1 cellular context compared by ENCODE assay signal in the genomic region with DNA sequence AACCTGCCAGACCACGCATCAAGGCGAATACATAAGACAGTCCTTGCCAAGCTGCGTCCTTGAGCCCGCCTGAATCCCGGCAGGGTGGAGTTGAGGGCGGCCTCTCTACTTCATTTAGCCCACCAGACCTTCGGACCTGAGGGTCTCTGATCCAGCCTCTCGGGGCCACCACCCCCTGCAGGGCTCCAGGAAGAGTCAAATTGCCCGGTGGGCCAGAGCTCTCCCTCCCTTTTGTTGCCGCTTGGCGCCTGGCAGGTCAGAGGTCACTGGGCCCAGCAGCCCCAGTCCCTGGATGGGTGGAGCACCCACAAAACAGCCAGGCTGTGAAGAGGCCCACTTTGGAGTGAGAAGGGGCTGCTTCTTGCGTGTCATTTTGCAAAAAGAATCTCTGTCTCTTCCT.
TF ChIP-seq lines count a peak whose summit lies in the region.

No MANE protein-coding gene starts in this region.

TF ChIP-seq in HepG2, 621 proteins besides CTCF, POLR2A, EP300 and RAD21 (continued from another document):
- TF ChIP-seq, protein P1, sequence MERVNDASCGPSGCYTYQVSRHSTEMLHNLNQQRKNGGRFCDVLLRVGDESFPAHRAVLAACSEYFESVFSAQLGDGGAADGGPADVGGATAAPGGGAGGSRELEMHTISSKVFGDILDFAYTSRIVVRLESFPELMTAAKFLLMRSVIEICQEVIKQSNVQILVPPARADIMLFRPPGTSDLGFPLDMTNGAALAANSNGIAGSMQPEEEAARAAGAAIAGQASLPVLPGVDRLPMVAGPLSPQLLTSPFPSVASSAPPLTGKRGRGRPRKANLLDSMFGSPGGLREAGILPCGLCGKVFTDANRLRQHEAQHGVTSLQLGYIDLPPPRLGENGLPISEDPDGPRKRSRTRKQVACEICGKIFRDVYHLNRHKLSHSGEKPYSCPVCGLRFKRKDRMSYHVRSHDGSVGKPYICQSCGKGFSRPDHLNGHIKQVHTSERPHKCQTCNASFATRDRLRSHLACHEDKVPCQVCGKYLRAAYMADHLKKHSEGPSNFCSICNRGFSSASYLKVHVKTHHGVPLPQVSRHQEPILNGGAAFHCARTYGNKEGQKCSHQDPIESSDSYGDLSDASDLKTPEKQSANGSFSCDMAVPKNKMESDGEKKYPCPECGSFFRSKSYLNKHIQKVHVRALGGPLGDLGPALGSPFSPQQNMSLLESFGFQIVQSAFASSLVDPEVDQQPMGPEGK (CRISPR knock-in tag; IDR thresholded peaks at IDR 0.05), result 0 out of 2 replicates have a peak, but pooled peaks have one; percentile 20
- TF ChIP-seq, protein P2, sequence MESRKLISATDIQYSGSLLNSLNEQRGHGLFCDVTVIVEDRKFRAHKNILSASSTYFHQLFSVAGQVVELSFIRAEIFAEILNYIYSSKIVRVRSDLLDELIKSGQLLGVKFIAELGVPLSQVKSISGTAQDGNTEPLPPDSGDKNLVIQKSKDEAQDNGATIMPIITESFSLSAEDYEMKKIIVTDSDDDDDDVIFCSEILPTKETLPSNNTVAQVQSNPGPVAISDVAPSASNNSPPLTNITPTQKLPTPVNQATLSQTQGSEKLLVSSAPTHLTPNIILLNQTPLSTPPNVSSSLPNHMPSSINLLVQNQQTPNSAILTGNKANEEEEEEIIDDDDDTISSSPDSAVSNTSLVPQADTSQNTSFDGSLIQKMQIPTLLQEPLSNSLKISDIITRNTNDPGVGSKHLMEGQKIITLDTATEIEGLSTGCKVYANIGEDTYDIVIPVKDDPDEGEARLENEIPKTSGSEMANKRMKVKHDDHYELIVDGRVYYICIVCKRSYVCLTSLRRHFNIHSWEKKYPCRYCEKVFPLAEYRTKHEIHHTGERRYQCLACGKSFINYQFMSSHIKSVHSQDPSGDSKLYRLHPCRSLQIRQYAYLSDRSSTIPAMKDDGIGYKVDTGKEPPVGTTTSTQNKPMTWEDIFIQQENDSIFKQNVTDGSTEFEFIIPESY (CRISPR knock-in tag; IDR thresholded peaks at IDR 0.05), result peak; percentile 98
- TF ChIP-seq NR2C2 (CRISPR knock-in tag; IDR thresholded peaks at IDR 0.05; ENCODE audit: borderline replicate concordance) (peak; percentile 74), NR2F1 (CRISPR knock-in tag; IDR thresholded peaks at IDR 0.05) (0 out of 4 replicates have a peak, but pooled peaks of 1 of the 2 experiments have one; percentile 37), CCAR2 (optimal IDR thresholded peaks at IDR 0.05; ENCODE audit: low read depth, low read length) (no peak), SALL1 (CRISPR knock-in tag; IDR thresholded peaks at IDR 0.05) (0 out of 2 replicates have a peak, but pooled peaks have one; percentile 17), SOX13 (IDR thresholded peaks at IDR 0.05) (no peak), SOX13 (CRISPR knock-in tag; conservative IDR thresholded peaks at IDR 0.05 in 1 of 2, IDR thresholded peaks at IDR 0.05 in 1 of 2) (0 out of 4 replicates have a peak, but pooled peaks of 1 of the 2 experiments have one; percentile 24), ZBTB7B (CRISPR knock-in tag; IDR thresholded peaks at IDR 0.05) (0 out of 2 replicates have a peak, but pooled peaks have one; percentile 44), NR2F6 (IDR thresholded peaks at IDR 0.05) (peak; percentile 80), NR2F6 (CRISPR knock-in tag; IDR thresholded peaks at IDR 0.05) (peak; percentile 61; the same call in 1 of the 2 replicates)
- TF ChIP-seq, protein P3, sequence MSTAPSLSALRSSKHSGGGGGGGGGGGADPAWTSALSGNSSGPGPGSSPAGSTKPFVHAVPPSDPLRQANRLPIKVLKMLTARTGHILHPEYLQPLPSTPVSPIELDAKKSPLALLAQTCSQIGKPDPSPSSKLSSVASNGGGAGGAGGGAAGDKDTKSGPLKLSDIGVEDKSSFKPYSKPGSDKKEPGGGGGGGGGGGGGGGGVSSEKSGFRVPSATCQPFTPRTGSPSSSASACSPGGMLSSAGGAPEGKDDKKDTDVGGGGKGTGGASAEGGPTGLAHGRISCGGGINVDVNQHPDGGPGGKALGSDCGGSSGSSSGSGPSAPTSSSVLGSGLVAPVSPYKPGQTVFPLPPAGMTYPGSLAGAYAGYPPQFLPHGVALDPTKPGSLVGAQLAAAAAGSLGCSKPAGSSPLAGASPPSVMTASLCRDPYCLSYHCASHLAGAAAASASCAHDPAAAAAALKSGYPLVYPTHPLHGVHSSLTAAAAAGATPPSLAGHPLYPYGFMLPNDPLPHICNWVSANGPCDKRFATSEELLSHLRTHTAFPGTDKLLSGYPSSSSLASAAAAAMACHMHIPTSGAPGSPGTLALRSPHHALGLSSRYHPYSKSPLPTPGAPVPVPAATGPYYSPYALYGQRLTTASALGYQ (CRISPR knock-in tag; IDR thresholded peaks at IDR 0.05), result no peak
- TF ChIP-seq, protein P4, sequence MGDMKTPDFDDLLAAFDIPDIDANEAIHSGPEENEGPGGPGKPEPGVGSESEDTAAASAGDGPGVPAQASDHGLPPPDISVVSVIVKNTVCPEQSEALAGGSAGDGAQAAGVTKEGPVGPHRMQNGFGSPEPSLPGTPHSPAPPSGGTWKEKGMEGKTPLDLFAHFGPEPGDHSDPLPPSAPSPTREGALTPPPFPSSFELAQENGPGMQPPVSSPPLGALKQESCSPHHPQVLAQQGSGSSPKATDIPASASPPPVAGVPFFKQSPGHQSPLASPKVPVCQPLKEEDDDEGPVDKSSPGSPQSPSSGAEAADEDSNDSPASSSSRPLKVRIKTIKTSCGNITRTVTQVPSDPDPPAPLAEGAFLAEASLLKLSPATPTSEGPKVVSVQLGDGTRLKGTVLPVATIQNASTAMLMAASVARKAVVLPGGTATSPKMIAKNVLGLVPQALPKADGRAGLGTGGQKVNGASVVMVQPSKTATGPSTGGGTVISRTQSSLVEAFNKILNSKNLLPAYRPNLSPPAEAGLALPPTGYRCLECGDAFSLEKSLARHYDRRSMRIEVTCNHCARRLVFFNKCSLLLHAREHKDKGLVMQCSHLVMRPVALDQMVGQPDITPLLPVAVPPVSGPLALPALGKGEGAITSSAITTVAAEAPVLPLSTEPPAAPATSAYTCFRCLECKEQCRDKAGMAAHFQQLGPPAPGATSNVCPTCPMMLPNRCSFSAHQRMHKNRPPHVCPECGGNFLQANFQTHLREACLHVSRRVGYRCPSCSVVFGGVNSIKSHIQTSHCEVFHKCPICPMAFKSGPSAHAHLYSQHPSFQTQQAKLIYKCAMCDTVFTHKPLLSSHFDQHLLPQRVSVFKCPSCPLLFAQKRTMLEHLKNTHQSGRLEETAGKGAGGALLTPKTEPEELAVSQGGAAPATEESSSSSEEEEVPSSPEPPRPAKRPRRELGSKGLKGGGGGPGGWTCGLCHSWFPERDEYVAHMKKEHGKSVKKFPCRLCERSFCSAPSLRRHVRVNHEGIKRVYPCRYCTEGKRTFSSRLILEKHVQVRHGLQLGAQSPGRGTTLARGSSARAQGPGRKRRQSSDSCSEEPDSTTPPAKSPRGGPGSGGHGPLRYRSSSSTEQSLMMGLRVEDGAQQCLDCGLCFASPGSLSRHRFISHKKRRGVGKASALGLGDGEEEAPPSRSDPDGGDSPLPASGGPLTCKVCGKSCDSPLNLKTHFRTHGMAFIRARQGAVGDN (CRISPR knock-in tag; IDR thresholded peaks at IDR 0.05), result peak; percentile 50
- TF ChIP-seq, protein P5, sequence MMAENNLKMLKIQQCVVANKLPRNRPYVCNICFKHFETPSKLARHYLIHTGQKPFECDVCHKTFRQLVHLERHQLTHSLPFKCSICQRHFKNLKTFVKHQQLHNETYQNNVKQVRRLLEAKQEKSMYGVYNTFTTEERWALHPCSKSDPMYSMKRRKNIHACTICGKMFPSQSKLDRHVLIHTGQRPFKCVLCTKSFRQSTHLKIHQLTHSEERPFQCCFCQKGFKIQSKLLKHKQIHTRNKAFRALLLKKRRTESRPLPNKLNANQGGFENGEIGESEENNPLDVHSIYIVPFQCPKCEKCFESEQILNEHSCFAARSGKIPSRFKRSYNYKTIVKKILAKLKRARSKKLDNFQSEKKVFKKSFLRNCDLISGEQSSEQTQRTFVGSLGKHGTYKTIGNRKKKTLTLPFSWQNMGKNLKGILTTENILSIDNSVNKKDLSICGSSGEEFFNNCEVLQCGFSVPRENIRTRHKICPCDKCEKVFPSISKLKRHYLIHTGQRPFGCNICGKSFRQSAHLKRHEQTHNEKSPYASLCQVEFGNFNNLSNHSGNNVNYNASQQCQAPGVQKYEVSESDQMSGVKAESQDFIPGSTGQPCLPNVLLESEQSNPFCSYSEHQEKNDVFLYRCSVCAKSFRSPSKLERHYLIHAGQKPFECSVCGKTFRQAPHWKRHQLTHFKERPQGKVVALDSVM (CRISPR knock-in tag; IDR thresholded peaks at IDR 0.05), result no peak
- TF ChIP-seq, protein P6, sequence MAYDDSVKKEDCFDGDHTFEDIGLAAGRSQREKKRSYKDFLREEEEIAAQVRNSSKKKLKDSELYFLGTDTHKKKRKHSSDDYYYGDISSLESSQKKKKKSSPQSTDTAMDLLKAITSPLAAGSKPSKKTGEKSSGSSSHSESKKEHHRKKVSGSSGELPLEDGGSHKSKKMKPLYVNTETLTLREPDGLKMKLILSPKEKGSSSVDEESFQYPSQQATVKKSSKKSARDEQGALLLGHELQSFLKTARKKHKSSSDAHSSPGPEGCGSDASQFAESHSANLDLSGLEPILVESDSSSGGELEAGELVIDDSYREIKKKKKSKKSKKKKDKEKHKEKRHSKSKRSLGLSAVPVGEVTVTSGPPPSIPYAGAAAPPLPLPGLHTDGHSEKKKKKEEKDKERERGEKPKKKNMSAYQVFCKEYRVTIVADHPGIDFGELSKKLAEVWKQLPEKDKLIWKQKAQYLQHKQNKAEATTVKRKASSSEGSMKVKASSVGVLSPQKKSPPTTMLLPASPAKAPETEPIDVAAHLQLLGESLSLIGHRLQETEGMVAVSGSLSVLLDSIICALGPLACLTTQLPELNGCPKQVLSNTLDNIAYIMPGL (CRISPR knock-in tag; IDR thresholded peaks at IDR 0.05; ENCODE audit: borderline replicate concordance in 1 of 2, low read depth in 1 of 2), result no peak
- TF ChIP-seq, protein P7, sequence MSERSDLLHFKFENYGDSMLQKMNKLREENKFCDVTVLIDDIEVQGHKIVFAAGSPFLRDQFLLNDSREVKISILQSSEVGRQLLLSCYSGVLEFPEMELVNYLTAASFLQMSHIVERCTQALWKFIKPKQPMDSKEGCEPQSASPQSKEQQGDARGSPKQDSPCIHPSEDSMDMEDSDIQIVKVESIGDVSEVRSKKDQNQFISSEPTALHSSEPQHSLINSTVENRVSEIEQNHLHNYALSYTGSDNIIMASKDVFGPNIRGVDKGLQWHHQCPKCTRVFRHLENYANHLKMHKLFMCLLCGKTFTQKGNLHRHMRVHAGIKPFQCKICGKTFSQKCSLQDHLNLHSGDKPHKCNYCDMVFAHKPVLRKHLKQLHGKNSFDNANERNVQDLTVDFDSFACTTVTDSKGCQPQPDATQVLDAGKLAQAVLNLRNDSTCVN (CRISPR knock-in tag; IDR thresholded peaks at IDR 0.05; ENCODE audit: borderline replicate concordance), result no peak
